In genomic region chr16:71246309-71246708, GRCh38 we compare ENCODE assay signal across 8 cellular contexts. TPM values are rescaled to one million over a fixed set of nuclear protein-coding genes. Genes with fewer than 3 reads are reported as not detected.
"Had no signal": no experiment of that assay in that cellular context is flagged by ENCODE, and none has a peak within 500 bp of the region (broad histone marks: within the 10 kb centered on the region; RNA-seq: fewer than 3 reads in every experiment).

No MANE protein-coding gene starts in this region.

- DNase-seq: GDM1, GF-D8 had no signal

- FAIRE-seq: G401.6, GM12878, GM12891, GM12892, GM18507, GM19239 had no signal

- ATAC-seq: GM12878 had no signal

- H3K4me3 ChIP-seq: GM12878 had no signal

RNA-seq across cellular contexts. Expression of gene HYDIN, which starts 15.8 kb away (rescaled TPM):
- total RNA-seq: GM12878 had no signal
